In the genomic region with DNA sequence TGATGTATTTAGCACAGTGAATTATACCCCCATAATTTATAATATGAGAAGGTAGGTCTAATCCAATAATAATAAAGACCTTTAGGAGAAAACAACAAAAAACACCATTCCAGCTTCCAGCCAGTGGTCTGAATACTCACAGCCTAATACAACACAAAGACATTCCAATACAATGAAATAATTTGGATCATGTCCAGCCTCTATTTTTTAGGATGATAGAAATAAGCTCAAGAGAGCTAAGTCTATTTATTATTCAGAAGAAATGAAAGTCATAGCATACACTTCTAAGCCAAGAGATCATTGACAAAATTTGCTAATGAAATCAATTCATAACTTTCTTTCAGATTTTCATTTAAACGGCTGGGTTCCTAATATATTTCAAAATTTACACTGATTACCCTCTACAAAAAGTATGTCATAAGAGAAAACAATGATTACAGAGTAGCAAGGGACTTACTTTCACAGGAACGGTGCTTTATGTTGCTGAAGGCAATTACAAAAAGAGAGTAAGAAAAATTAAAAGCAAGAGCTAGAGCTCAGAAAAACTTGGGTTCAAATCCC, we compare ENCODE assay signal across 2 cellular contexts.
A peak's percentile ranks its signal among the peaks of the same experiment; 100 is the strongest.
TF ChIP-seq lines count a peak whose summit lies in the region.

No MANE protein-coding gene starts in this region.

TF ChIP-seq in SK-N-SH, 30 proteins besides CTCF, POLR2A, EP300 and RAD21 (continued from another document):
- TF ChIP-seq NFIC (IDR thresholded peaks at IDR 0.05; ENCODE audit: borderline replicate concordance) = peak; percentile 67; the same call in 1 of the 2 replicates
- no peak for TF ChIP-seq TEAD4 (IDR thresholded peaks at IDR 0.05; ENCODE audit: borderline replicate concordance, insufficient read depth)
- no peak for TF ChIP-seq RXRA (IDR thresholded peaks at IDR 0.05; ENCODE audit: borderline replicate concordance, low read depth)
- TF ChIP-seq FOSL2 (IDR thresholded peaks at IDR 0.05; ENCODE audit: borderline replicate concordance, low read depth) = 0 out of 2 replicates have a peak, but pooled peaks have one; percentile 22
- TF ChIP-seq MEF2A (IDR thresholded peaks at IDR 0.05; ENCODE audit: borderline replicate concordance, low read depth) = no peak
- TF ChIP-seq TCF12 (IDR thresholded peaks at IDR 0.05) = peak; percentile 30; the same call in 1 of the 2 replicates
- no peak for TF ChIP-seq REST (IDR thresholded peaks at IDR 0.05; ENCODE audit: low read depth, low read length)
- TF ChIP-seq, protein P1, sequence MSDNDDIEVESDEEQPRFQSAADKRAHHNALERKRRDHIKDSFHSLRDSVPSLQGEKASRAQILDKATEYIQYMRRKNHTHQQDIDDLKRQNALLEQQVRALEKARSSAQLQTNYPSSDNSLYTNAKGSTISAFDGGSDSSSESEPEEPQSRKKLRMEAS (IDR thresholded peaks at IDR 0.05; ENCODE audit: low read depth) = no peak
- no peak for TF ChIP-seq IRF3 (IDR thresholded peaks at IDR 0.05; ENCODE audit: low read depth, low read length)
- no peak for TF ChIP-seq NRF1 (IDR thresholded peaks at IDR 0.05; ENCODE audit: low read depth, low read length)
- TF ChIP-seq USF1 (IDR thresholded peaks at IDR 0.05; ENCODE audit: borderline replicate concordance, low read depth) = no peak
- no peak for TF ChIP-seq RCOR1 (IDR thresholded peaks at IDR 0.05; ENCODE audit: low read length)
- TF ChIP-seq FOXJ3 (CRISPR knock-in tag; IDR thresholded peaks at IDR 0.05) = no peak
- TF ChIP-seq CHD2 (IDR thresholded peaks at IDR 0.05; ENCODE audit: low read length, partially characterized antibody) = no peak
- TF ChIP-seq, protein P2, sequence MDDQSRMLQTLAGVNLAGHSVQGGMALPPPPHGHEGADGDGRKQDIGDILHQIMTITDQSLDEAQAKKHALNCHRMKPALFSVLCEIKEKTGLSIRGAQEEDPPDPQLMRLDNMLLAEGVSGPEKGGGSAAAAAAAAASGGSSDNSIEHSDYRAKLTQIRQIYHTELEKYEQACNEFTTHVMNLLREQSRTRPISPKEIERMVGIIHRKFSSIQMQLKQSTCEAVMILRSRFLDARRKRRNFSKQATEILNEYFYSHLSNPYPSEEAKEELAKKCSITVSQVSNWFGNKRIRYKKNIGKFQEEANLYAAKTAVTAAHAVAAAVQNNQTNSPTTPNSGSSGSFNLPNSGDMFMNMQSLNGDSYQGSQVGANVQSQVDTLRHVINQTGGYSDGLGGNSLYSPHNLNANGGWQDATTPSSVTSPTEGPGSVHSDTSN (IDR thresholded peaks at IDR 0.05) = no peak
- TF ChIP-seq YY1 (IDR thresholded peaks at IDR 0.05; ENCODE audit: low read depth) = no peak
- peak; percentile 38 for TF ChIP-seq JUND (IDR thresholded peaks at IDR 0.05)
- no peak for TF ChIP-seq POLR2AphosphoS5 (IDR thresholded peaks at IDR 0.05; ENCODE audit: low read depth, low read length)
- no peak for TF ChIP-seq RFX5 (IDR thresholded peaks at IDR 0.05; ENCODE audit: low read length)

TF ChIP-seq in GM23338, 12 proteins besides CTCF, POLR2A, EP300 and RAD21 (continued from another document):
- TF ChIP-seq, protein P3, sequence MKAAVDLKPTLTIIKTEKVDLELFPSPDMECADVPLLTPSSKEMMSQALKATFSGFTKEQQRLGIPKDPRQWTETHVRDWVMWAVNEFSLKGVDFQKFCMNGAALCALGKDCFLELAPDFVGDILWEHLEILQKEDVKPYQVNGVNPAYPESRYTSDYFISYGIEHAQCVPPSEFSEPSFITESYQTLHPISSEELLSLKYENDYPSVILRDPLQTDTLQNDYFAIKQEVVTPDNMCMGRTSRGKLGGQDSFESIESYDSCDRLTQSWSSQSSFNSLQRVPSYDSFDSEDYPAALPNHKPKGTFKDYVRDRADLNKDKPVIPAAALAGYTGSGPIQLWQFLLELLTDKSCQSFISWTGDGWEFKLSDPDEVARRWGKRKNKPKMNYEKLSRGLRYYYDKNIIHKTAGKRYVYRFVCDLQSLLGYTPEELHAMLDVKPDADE (IDR thresholded peaks at IDR 0.05) = no peak
